26 cellular contexts compared by ENCODE assay signal in the genomic region with DNA sequence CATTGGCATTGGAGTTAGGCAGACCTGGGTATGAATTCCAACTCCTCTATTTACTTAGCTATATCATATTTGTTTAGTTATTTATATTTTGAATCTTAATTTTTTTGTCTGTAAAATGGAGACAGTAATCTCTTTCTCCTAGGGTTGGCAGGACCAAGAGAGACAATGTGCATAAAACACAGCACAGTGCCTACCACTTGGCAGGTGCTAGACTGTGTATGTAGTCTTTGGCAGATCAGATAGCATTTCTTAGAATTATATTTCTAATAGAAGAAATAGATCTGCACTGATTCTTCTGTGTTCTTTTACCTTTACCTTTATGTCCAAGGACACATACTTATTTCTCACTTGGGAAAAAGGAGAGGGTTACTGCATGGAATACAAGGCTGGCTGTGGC.
A peak's percentile ranks its signal among the peaks of the same experiment; 100 is the strongest.
DNase-seq lines count a peak whose midpoint lies in the region; ATAC-seq, FAIRE-seq and TF ChIP-seq lines count a peak whose summit lies in the region.
"Had no signal": no experiment of that assay in that cellular context is flagged by ENCODE, and none has a peak within 500 bp of the region (broad histone marks: within the 10 kb centered on the region; RNA-seq: fewer than 3 reads in every experiment).

No MANE protein-coding gene starts in this region.

- H3K27me3 ChIP-seq in H1 (replicated peaks in 1 of 4; ENCODE audit: control insufficient read depth in 3 of 4, extremely low read depth in 1 of 4, insufficient read depth in 3 of 4, low read length in 3 of 4) (peaks cover 0 to 7% (median 1%) of the 10 kb centered on the region in 4 experiments; a peak in 3 of 7 replicates), right lobe of liver (no peaks in the 10 kb centered on the region), skeletal muscle satellite cell (ENCODE audit: control insufficient read depth, insufficient read depth, low read length) (no peaks in the 10 kb centered on the region), foreskin keratinocyte (peaks cover 20% of the 10 kb centered on the region)

- H2BK15ac ChIP-seq in H1 (ENCODE audit: low read length) = 0 out of 2 replicates have a peak overlapping the region, but pooled peaks have one; percentile 8

- no peak overlapping the region for H3K4me3 ChIP-seq in H1 (ENCODE audit: extremely low read depth in 1 of 4, insufficient read depth in 2 of 4, low read depth in 3 of 4, low read length in 4 of 4)
- peak overlapping the region in 2 of 3 donors; percentile 2 to 27 for H3K4me3 ChIP-seq in right lobe of liver
- peak overlapping the region; percentile 41 for H3K4me3 ChIP-seq in skeletal muscle satellite cell (ENCODE audit: low read length)
- H3K4me3 ChIP-seq: A549, GM12878, SK-N-MC had no signal

- no peaks in the 10 kb centered on the region for H3K23me2 ChIP-seq in H1 (ENCODE audit: low read depth, low read length)

- H3K4me1 ChIP-seq in H1 (replicated peaks in 1 of 4; ENCODE audit: control insufficient read depth in 3 of 4, insufficient read depth in 4 of 4, low read length in 3 of 4) (peaks cover 0 to 5% (median 0%) of the 10 kb centered on the region in 4 experiments; a peak in 2 of 7 replicates), right lobe of liver (peaks cover 0 to 43% (median 17%) of the 10 kb centered on the region in 4 donors), skeletal muscle satellite cell (ENCODE audit: control insufficient read depth, insufficient read depth, low read length) (peaks cover 18% of the 10 kb centered on the region), foreskin keratinocyte (no peaks in the 10 kb centered on the region)
- H3K4me1 ChIP-seq: A549 had no signal

- no peak overlapping the region for H3K23ac ChIP-seq in H1 (ENCODE audit: insufficient read length)

- H3K27ac ChIP-seq in C4-2B = peak overlapping the region; percentile 71; the same call in 1 of the 2 replicates
- no peak overlapping the region for H3K27ac ChIP-seq in H1 (ENCODE audit: low read depth, low read length)
- peak overlapping the region in 2 of 3 donors; percentile 61 to 85 for H3K27ac ChIP-seq in right lobe of liver
- no peak overlapping the region for H3K27ac ChIP-seq in foreskin keratinocyte
- H3K27ac ChIP-seq: A549, SK-N-MC had no signal

- H3K14ac ChIP-seq in H1 (ENCODE audit: insufficient read length) = no peak overlapping the region

- no peak overlapping the region for H4K8ac ChIP-seq in H1 (ENCODE audit: extremely low read depth, insufficient read depth, low read length)

- intact Hi-C loops in right lobe of liver (cut with DNase I) = no loop called here

- DNase-seq in H1 (ENCODE audit: low read depth in 1 of 2, low spot score in 2 of 2) (no peak), right lobe of liver (no peak), foreskin keratinocyte (no peak)
- DNase-seq: C1 segment of cervical spinal cord; Caco-2; CD8-positive, alpha-beta T cell; DMS 273 treated with DMSO at 0.1 percent for 48 hours; DMS79; GDM1; Karpas-422; NCI-H1105; NCI-H1436 treated with DMSO at 0.1 percent for 48 hours; NCI-H1930; NCI-H2107; NCI-H524 treated with DMSO at 0.1 percent for 48 hours; NCI-H774; SIG-M5 had no signal

- no peak for FAIRE-seq in H1 (lab: Jason Lieb, UNC)
- FAIRE-seq: A549, GM12878, RCC 7860 had no signal

- no peaks in the 10 kb centered on the region for H3K36me3 ChIP-seq in H1 (ENCODE audit: control insufficient read depth in 2 of 4, insufficient read depth in 4 of 4, low read length in 3 of 4)
- no peaks in the 10 kb centered on the region for H3K36me3 ChIP-seq in right lobe of liver
- no peaks in the 10 kb centered on the region for H3K36me3 ChIP-seq in skeletal muscle satellite cell (ENCODE audit: insufficient read depth, low read length)

- H2AK5ac ChIP-seq in H1 (ENCODE audit: low read depth, low read length) = no peak overlapping the region

- ATAC-seq in right lobe of liver = peak; percentile 13 to 46 (median 34)
- no peak for ATAC-seq in GM21390 (IDR thresholded peaks at IDR 0.05; ENCODE audit: unreplicated experiment)
- no peak for ATAC-seq in foreskin keratinocyte
- ATAC-seq in HG03095 (IDR thresholded peaks at IDR 0.05; ENCODE audit: unreplicated experiment) = no peak
- ATAC-seq: A549; CD8-positive, alpha-beta T cell; GM12878; HCT116 had no signal

- H3K9ac ChIP-seq in H1 (replicated peaks in 1 of 4; ENCODE audit: extremely low read depth in 1 of 4, low read depth in 3 of 4, low read length in 3 of 4) (no peak overlapping the region), skeletal muscle satellite cell (ENCODE audit: low read depth, low read length) (no peak overlapping the region)

- H3K4me2 ChIP-seq in H1 (ENCODE audit: insufficient read depth in 1 of 2, low read depth in 2 of 2, low read length in 2 of 2) (no peak overlapping the region), skeletal muscle satellite cell (ENCODE audit: low read length) (peak overlapping the region; percentile 59)
- H3K4me2 ChIP-seq: A549 had no signal

- no peaks in the 10 kb centered on the region for H3K79me1 ChIP-seq in H1 (ENCODE audit: low read depth, low read length)

- H3K79me2 ChIP-seq in H1 (ENCODE audit: control insufficient read depth in 1 of 2, insufficient read depth in 2 of 2, low read length in 2 of 2) = no peaks in the 10 kb centered on the region

- H4K5ac ChIP-seq in H1 (ENCODE audit: insufficient read length, low read depth, low read length) = no peak overlapping the region

- TF ChIP-seq POLR2A in H1 (IDR thresholded peaks at IDR 0.05; ENCODE audit: control extremely low read depth in 1 of 2, low read depth in 2 of 2, low read length in 2 of 2) (no peak), right lobe of liver (IDR thresholded peaks at IDR 0.05) (no peak)

- H2AFZ ChIP-seq in H1 (ENCODE audit: low read length) = no peak overlapping the region

- H3K18ac ChIP-seq in H1 (ENCODE audit: extremely low read depth, low read length) = no peak overlapping the region

- no peak for TF ChIP-seq RAD21 in H1 (IDR thresholded peaks at IDR 0.05 in 1 of 2, conservative IDR thresholded peaks at IDR 0.05 in 1 of 2; ENCODE audit: low read depth in 2 of 2, low read length in 2 of 2)

- no peak overlapping the region for H2BK120ac ChIP-seq in H1 (replicated peaks; ENCODE audit: low read depth, low read length)

- no peaks in the 10 kb centered on the region for H4K20me1 ChIP-seq in H1 (replicated peaks in 1 of 2; ENCODE audit: control insufficient read depth in 1 of 2, insufficient read depth in 2 of 2, low read length in 2 of 2)

- H2BK12ac ChIP-seq in H1 (ENCODE audit: low read depth, low read length) = no peak overlapping the region

- H3K9me3 ChIP-seq in H1 (ENCODE audit: insufficient read depth in 2 of 2, low read depth in 1 of 2, low read length in 1 of 2) (0 out of 4 replicates have a peak, but pooled peaks cover 0 to 2% of the 10 kb centered on the region in 2 experiments), right lobe of liver (no peaks in the 10 kb centered on the region), skeletal muscle satellite cell (replicated peaks; ENCODE audit: low read length) (peaks cover 6% of the 10 kb centered on the region)
- H3K9me3 ChIP-seq: A549, Caco-2 had no signal

- POLR2A ChIA-PET in H1 (lab: Charles Lee; ENCODE audit: partially characterized antibody) = no interaction called here

- no peak for TF ChIP-seq EP300 in H1 (IDR thresholded peaks at IDR 0.05; ENCODE audit: borderline replicate concordance in 1 of 2, low read depth in 2 of 2, low read length in 2 of 2)

- H4K91ac ChIP-seq in H1 (replicated peaks; ENCODE audit: insufficient read length, low read length) = no peak overlapping the region

- H2BK5ac ChIP-seq in H1 (ENCODE audit: low read depth, low read length) = no peak overlapping the region

- H2BK20ac ChIP-seq in H1 (ENCODE audit: low read length) = no peak overlapping the region

- CTCF ChIA-PET in H1 (lab: Charles Lee; ENCODE audit: partially characterized antibody) = no interaction called here

- no peak overlapping the region for H3K4ac ChIP-seq in H1 (replicated peaks; ENCODE audit: insufficient read length, low read depth, low read length)

- no peak overlapping the region for H3K56ac ChIP-seq in H1 (replicated peaks; ENCODE audit: insufficient read length, low read depth, low read length)

- TF ChIP-seq CTCF in C4-2B (conservative IDR thresholded peaks at IDR 0.05) (no peak), H1 (IDR thresholded peaks at IDR 0.05; ENCODE audit: control extremely low read depth in 1 of 3, insufficient read depth in 1 of 3, low read depth in 1 of 3, low read length in 3 of 3) (no peak), right lobe of liver (IDR thresholded peaks at IDR 0.05) (no peak), foreskin keratinocyte (conservative IDR thresholded peaks at IDR 0.05) (no peak)

TF ChIP-seq in H1, 55 proteins besides CTCF, POLR2A, EP300 and RAD21:
- no peak for TF ChIP-seq CTBP2 (IDR thresholded peaks at IDR 0.05; ENCODE audit: borderline replicate concordance, insufficient read depth, insufficient read length, low read length)
- no peak for TF ChIP-seq HDAC2 (IDR thresholded peaks at IDR 0.05; ENCODE audit: borderline replicate concordance in 1 of 2, low read depth in 2 of 2, low read length in 2 of 2)
- no peak for TF ChIP-seq BRCA1 (IDR thresholded peaks at IDR 0.05; ENCODE audit: low read depth, low read length)
- no peak for TF ChIP-seq SIX5 (IDR thresholded peaks at IDR 0.05; ENCODE audit: low read depth, low read length)
- no peak for TF ChIP-seq SIRT6 (IDR thresholded peaks at IDR 0.05; ENCODE audit: low read length)
- no peak for TF ChIP-seq TCF12 (IDR thresholded peaks at IDR 0.05; ENCODE audit: low read depth, low read length)
- no peak for TF ChIP-seq ZNF274 (IDR thresholded peaks at IDR 0.05; ENCODE audit: borderline replicate concordance, extremely low read depth, low read length)
- no peak for TF ChIP-seq ASH2L (IDR thresholded peaks at IDR 0.05; ENCODE audit: low read length)
- TF ChIP-seq E2F6 (IDR thresholded peaks at IDR 0.05) = no peak
- TF ChIP-seq SP2 (IDR thresholded peaks at IDR 0.05; ENCODE audit: low read length) = no peak
- TF ChIP-seq NANOG (IDR thresholded peaks at IDR 0.05; ENCODE audit: insufficient read depth, low read depth, low read length, poor library complexity, severe bottlenecking) = no peak
- no peak for TF ChIP-seq SP1 (IDR thresholded peaks at IDR 0.05; ENCODE audit: low read depth, low read length)
- TF ChIP-seq KDM4A (IDR thresholded peaks at IDR 0.05; ENCODE audit: low read depth, low read length, severe bottlenecking) = no peak
- no peak for TF ChIP-seq MAX (IDR thresholded peaks at IDR 0.05)

Comparison
In these comparisons a context has a peak if more than half of its experiments do, and no peak if none do; other contexts are left out.
1. H3K27ac ChIP-seq: peak in C4-2B (single experiment) and right lobe of liver (2 of 3); none in H1 (single experiment) and foreskin keratinocyte (single experiment).
2. H3K4me3 ChIP-seq: peak in right lobe of liver (2 of 3) and skeletal muscle satellite cell (single experiment); none in H1 (0 of 4).
3. ATAC-seq: peak in right lobe of liver (4 of 4); none in GM21390 (single experiment), foreskin keratinocyte (single experiment) and HG03095 (single experiment).